ENCODE assay signal across 27 cellular contexts in genomic region chr3:190387578-190388213, GRCh38. TPM values are rescaled to one million over a fixed set of nuclear protein-coding genes. Genes with fewer than 3 reads are reported as not detected.
DNase-seq lines count a peak whose midpoint lies in the region; ATAC-seq, FAIRE-seq and TF ChIP-seq lines count a peak whose summit lies in the region.
"Had no signal": no experiment of that assay in that cellular context is flagged by ENCODE, and none has a peak within 500 bp of the region (broad histone marks: within the 10 kb centered on the region; RNA-seq: fewer than 3 reads in every experiment).

Gene CLDN16, plus strand, starts transcription at chr3:190388163. Its CDS starts 167 bp downstream, at chr3:190388330.

- H3K27ac ChIP-seq in astrocyte (ENCODE audit: low read depth, low read length): peak within 1 kb of the TSS; percentile 92
- peak within 1 kb of the TSS; percentile 68 to 88 (median 83) for H3K27ac ChIP-seq in thyroid gland
- H3K27ac ChIP-seq: 22Rv1, C4-2B, coronary artery, skin epidermis, stomach had no signal

- H3K27me3 ChIP-seq in astrocyte (ENCODE audit: insufficient read depth, low read length) (no peaks in the 10 kb centered on the region), thyroid gland (no peaks in the 10 kb centered on the region)
- H3K27me3 ChIP-seq: stomach had no signal

- TF ChIP-seq POLR2A in thyroid gland (IDR thresholded peaks at IDR 0.05): peak in 1 of 2 donors; percentile 20

- no peak within 1 kb of the TSS for H3K4me3 ChIP-seq in astrocyte (ENCODE audit: insufficient read depth, low read depth, low read length)
- no peak within 1 kb of the TSS for H3K4me3 ChIP-seq in thyroid gland (replicated peaks in 1 of 3)
- H3K4me3 ChIP-seq: coronary artery, skin epidermis, stomach had no signal

- DNase-seq in activated CD4-positive, alpha-beta T cell treated with anti-CD3 and anti-CD28 coated beads, Interleukin-2, amount 10 ng/mL, durations not matched to agents 24 days and 14 days: no peak
- no peak for DNase-seq in activated CD4-positive, alpha-beta T cell treated with anti-CD3 and anti-CD28 coated beads, Interleukin-2, amount 10 ng/mL, durations not matched to agents 7 days and 5 days
- DNase-seq in astrocyte (ENCODE audit: low read depth) (no peak), kidney glomerular epithelial cell (lab: John Stamatoyannopoulos, UW) (peak; percentile 75), thyroid gland (peak; percentile 80), glutamatergic neuron (no peak)
- DNase-seq: activated B cell treated with CpG ODN at 0.5 μM for 24 hours; islet precursor cell; Karpas-422; NCI-H1048; NCI-H524 treated with DMSO at 0.1 percent for 48 hours; SIG-M5; stimulated activated CD4-positive, alpha-beta T cell treated with anti-CD3 and anti-CD28 coated beads, Interleukin-4, amount 100 ng/mL, for 1 hour; stomach had no signal

- H3K4me1 Mint-ChIP-seq in activated CD4-positive, alpha-beta T cell treated with anti-CD3 and anti-CD28 coated beads, Interleukin-2, amount 10 ng/mL, durations not matched to agents 24 days and 14 days: no peaks in the 10 kb centered on the region
- H3K4me1 Mint-ChIP-seq in activated CD4-positive, alpha-beta T cell treated with anti-CD3 and anti-CD28 coated beads, Interleukin-2, amount 10 ng/mL, durations not matched to agents 7 days and 5 days: no peaks in the 10 kb centered on the region
- H3K4me1 Mint-ChIP-seq in astrocyte (ENCODE audit: low read depth, unreplicated experiment) (peaks cover 24% of the 10 kb centered on the region), glutamatergic neuron (ENCODE audit: low read depth, unreplicated experiment) (no peaks in the 10 kb centered on the region)
- H3K4me1 Mint-ChIP-seq: activated B cell treated with CpG ODN at 0.5 μM for 24 hours, mesothelial cell of epicardium, nephron had no signal

- CTCF ChIA-PET in activated CD4-positive, alpha-beta T cell treated with anti-CD3 and anti-CD28 coated beads, Interleukin-2, amount 10 ng/mL, durations not matched to agents 7 days and 5 days (lab: Charles Lee): no interaction called here

- peak within 1 kb of the TSS; percentile 39 for H3K9ac ChIP-seq in astrocyte (ENCODE audit: low read length)

- no peaks in the 10 kb centered on the region for H3K27me3 Mint-ChIP-seq in activated CD4-positive, alpha-beta T cell treated with anti-CD3 and anti-CD28 coated beads, Interleukin-2, amount 10 ng/mL, durations not matched to agents 24 days and 14 days
- H3K27me3 Mint-ChIP-seq in activated CD4-positive, alpha-beta T cell treated with anti-CD3 and anti-CD28 coated beads, Interleukin-2, amount 10 ng/mL, durations not matched to agents 7 days and 5 days: no peaks in the 10 kb centered on the region
- H3K27me3 Mint-ChIP-seq in astrocyte (ENCODE audit: low read depth, unreplicated experiment) (no peaks in the 10 kb centered on the region), glutamatergic neuron (ENCODE audit: unreplicated experiment) (peaks cover 1% of the 10 kb centered on the region)
- H3K27me3 Mint-ChIP-seq: activated B cell treated with CpG ODN at 0.5 μM for 24 hours had no signal

- H3K4me1 ChIP-seq in astrocyte (ENCODE audit: insufficient read depth, low read length) (peaks cover 24% of the 10 kb centered on the region), thyroid gland (peaks cover 37 to 48% of the 10 kb centered on the region in 2 donors)
- H3K4me1 ChIP-seq: stomach had no signal

- peak within 1 kb of the TSS; percentile 1 for H3K27ac Mint-ChIP-seq in activated CD4-positive, alpha-beta T cell treated with anti-CD3 and anti-CD28 coated beads, Interleukin-2, amount 10 ng/mL, durations not matched to agents 24 days and 14 days
- H3K27ac Mint-ChIP-seq in activated CD4-positive, alpha-beta T cell treated with anti-CD3 and anti-CD28 coated beads, Interleukin-2, amount 10 ng/mL, durations not matched to agents 7 days and 5 days: no peak within 1 kb of the TSS
- H3K27ac Mint-ChIP-seq in astrocyte (ENCODE audit: unreplicated experiment): peak within 1 kb of the TSS; percentile 81
- no peak within 1 kb of the TSS for H3K27ac Mint-ChIP-seq in glutamatergic neuron (ENCODE audit: unreplicated experiment)
- H3K27ac Mint-ChIP-seq: activated B cell treated with CpG ODN at 0.5 μM for 24 hours; activated naive CD4-positive, alpha-beta T cell treated with anti-CD3 and anti-CD28 coated beads, Interleukin-2, amount 50 U/mL, for 72 hours; mesothelial cell of epicardium had no signal

- 43 to 44% methylated on average over 12 of the region's 12 CpGs for WGBS in thyroid gland, 2 donors

- H2AFZ ChIP-seq in astrocyte (ENCODE audit: low read depth, low read length): no peak within 1 kb of the TSS

- no peaks in the 10 kb centered on the region for H3K79me2 ChIP-seq in astrocyte (ENCODE audit: insufficient read depth, low read length)

- no peak within 1 kb of the TSS for H3K4me3 Mint-ChIP-seq in activated CD4-positive, alpha-beta T cell treated with anti-CD3 and anti-CD28 coated beads, Interleukin-2, amount 10 ng/mL, durations not matched to agents 24 days and 14 days
- no peak within 1 kb of the TSS for H3K4me3 Mint-ChIP-seq in activated CD4-positive, alpha-beta T cell treated with anti-CD3 and anti-CD28 coated beads, Interleukin-2, amount 10 ng/mL, durations not matched to agents 7 days and 5 days
- H3K4me3 Mint-ChIP-seq in astrocyte (ENCODE audit: unreplicated experiment): no peak within 1 kb of the TSS
- no peak within 1 kb of the TSS for H3K4me3 Mint-ChIP-seq in glutamatergic neuron (ENCODE audit: unreplicated experiment)
- H3K4me3 Mint-ChIP-seq: activated B cell treated with CpG ODN at 0.5 μM for 24 hours, mesothelial cell of epicardium had no signal

- H3K36me3 ChIP-seq in astrocyte (ENCODE audit: insufficient read depth, low read length) (no peaks in the 10 kb centered on the region), thyroid gland (no peaks in the 10 kb centered on the region)
- H3K36me3 ChIP-seq: stomach had no signal

- no peaks in the 10 kb centered on the region for H3K36me3 Mint-ChIP-seq in activated CD4-positive, alpha-beta T cell treated with anti-CD3 and anti-CD28 coated beads, Interleukin-2, amount 10 ng/mL, durations not matched to agents 24 days and 14 days (ENCODE audit: low read depth)
- no peaks in the 10 kb centered on the region for H3K36me3 Mint-ChIP-seq in activated CD4-positive, alpha-beta T cell treated with anti-CD3 and anti-CD28 coated beads, Interleukin-2, amount 10 ng/mL, durations not matched to agents 7 days and 5 days (ENCODE audit: low read depth)
- H3K36me3 Mint-ChIP-seq in astrocyte (ENCODE audit: low read depth, unreplicated experiment) (no peaks in the 10 kb centered on the region), glutamatergic neuron (ENCODE audit: unreplicated experiment) (no peaks in the 10 kb centered on the region)
- H3K36me3 Mint-ChIP-seq: activated naive CD4-positive, alpha-beta T cell treated with anti-CD3 and anti-CD28 coated beads, Interleukin-2, amount 50 U/mL, for 72 hours; mesothelial cell of epicardium had no signal

- intact Hi-C loops in activated CD4-positive, alpha-beta T cell treated with anti-CD3 and anti-CD28 coated beads, Interleukin-2, amount 10 ng/mL, durations not matched to agents 24 days and 14 days (cut with micrococcal nuclease): no loop called here
- intact Hi-C loops in thyroid gland (cut with DNase I): no loop called here

- H3K9me3 Mint-ChIP-seq in activated CD4-positive, alpha-beta T cell treated with anti-CD3 and anti-CD28 coated beads, Interleukin-2, amount 10 ng/mL, durations not matched to agents 24 days and 14 days: no peaks in the 10 kb centered on the region
- no peaks in the 10 kb centered on the region for H3K9me3 Mint-ChIP-seq in activated CD4-positive, alpha-beta T cell treated with anti-CD3 and anti-CD28 coated beads, Interleukin-2, amount 10 ng/mL, durations not matched to agents 7 days and 5 days
- H3K9me3 Mint-ChIP-seq in astrocyte (ENCODE audit: unreplicated experiment) (no peaks in the 10 kb centered on the region), glutamatergic neuron (ENCODE audit: unreplicated experiment) (no peaks in the 10 kb centered on the region)
- H3K9me3 Mint-ChIP-seq: activated B cell treated with CpG ODN at 0.5 μM for 24 hours; activated naive CD4-positive, alpha-beta T cell treated with anti-CD3 and anti-CD28 coated beads, Interleukin-2, amount 50 U/mL, for 72 hours; mesothelial cell of epicardium; nephron had no signal

- FAIRE-seq in astrocyte (lab: Jason Lieb, UNC): no peak
- FAIRE-seq: GM12891, urothelium cell line had no signal

- POLR2A ChIA-PET in activated CD4-positive, alpha-beta T cell treated with anti-CD3 and anti-CD28 coated beads, Interleukin-2, amount 10 ng/mL, durations not matched to agents 7 days and 5 days (lab: Charles Lee): no interaction called here

- ATAC-seq in HG02610 (IDR thresholded peaks at IDR 0.05; ENCODE audit: unreplicated experiment) (no peak), GM18909 (IDR thresholded peaks at IDR 0.05; ENCODE audit: poor library complexity, unreplicated experiment) (no peak)
- ATAC-seq: activated naive CD4-positive, alpha-beta T cell treated with anti-CD3 and anti-CD28 coated beads, Interleukin-2, amount 50 U/mL, for 72 hours had no signal

- TF ChIP-seq CTCF in astrocyte (IDR thresholded peaks at IDR 0.05; ENCODE audit: insufficient read depth, low read depth, low read length): no peak
- TF ChIP-seq CTCF in thyroid gland (IDR thresholded peaks at IDR 0.05): no peak
- TF ChIP-seq CTCF in glutamatergic neuron (IDR thresholded peaks at IDR 0.05; ENCODE audit: partially characterized antibody, unreplicated experiment): no peak

- no peak within 1 kb of the TSS for H3K4me2 ChIP-seq in astrocyte (ENCODE audit: low read length)

- no peaks in the 10 kb centered on the region for H4K20me1 ChIP-seq in astrocyte (ENCODE audit: insufficient read depth, low read length)

- H3K9me3 ChIP-seq in astrocyte (ENCODE audit: insufficient read depth, low read depth, low read length) (no peaks in the 10 kb centered on the region), thyroid gland (no peaks in the 10 kb centered on the region)
- H3K9me3 ChIP-seq: stomach had no signal

RNA-seq across cellular contexts. Expression of gene CLDN16, which starts in this region (rescaled TPM):
- not detected in 2 replicates for total RNA-seq in activated CD4-positive, alpha-beta T cell treated with anti-CD3 and anti-CD28 coated beads, Interleukin-2, amount 10 ng/mL, durations not matched to agents 24 days and 14 days
- total RNA-seq in activated CD4-positive, alpha-beta T cell treated with anti-CD3 and anti-CD28 coated beads, Interleukin-2, amount 10 ng/mL, durations not matched to agents 7 days and 5 days: not detected
- total RNA-seq in astrocyte (0.24 and 0.50 TPM in 2 replicates), thyroid gland (1 to 10 TPM in 1 of 4 donors, under 1 TPM in 3; 0.27 to 3.3 (median 0.47) TPM), glutamatergic neuron (ENCODE audit: unreplicated experiment) (not detected)
- total RNA-seq: activated B cell treated with CpG ODN at 0.5 μM for 24 hours; activated naive CD4-positive, alpha-beta T cell treated with anti-CD3 and anti-CD28 coated beads, Interleukin-2, amount 50 U/mL, for 72 hours; posterior vena cava; T-helper 2 cell treated with Interferon-gamma antibody and Interleukin-4, amounts not matched to agents 100 ng/mL and 5 ng/mL, for 36 hours had no signal

Comparison
In these comparisons a context has a peak if more than half of its experiments do, and no peak if none do; other contexts are left out.
1. H3K27ac Mint-ChIP-seq: peak in activated CD4-positive, alpha-beta T cell treated with anti-CD3 and anti-CD28 coated beads, Interleukin-2, amount 10 ng/mL, durations not matched to agents 24 days and 14 days (single experiment) and astrocyte (single experiment); none in activated CD4-positive, alpha-beta T cell treated with anti-CD3 and anti-CD28 coated beads, Interleukin-2, amount 10 ng/mL, durations not matched to agents 7 days and 5 days (single experiment) and glutamatergic neuron (single experiment).
2. DNase-seq: peak in kidney glomerular epithelial cell (single experiment) and thyroid gland (2 of 2); none in activated CD4-positive, alpha-beta T cell treated with anti-CD3 and anti-CD28 coated beads, Interleukin-2, amount 10 ng/mL, durations not matched to agents 24 days and 14 days (single experiment), activated CD4-positive, alpha-beta T cell treated with anti-CD3 and anti-CD28 coated beads, Interleukin-2, amount 10 ng/mL, durations not matched to agents 7 days and 5 days (single experiment), astrocyte (single experiment) and glutamatergic neuron (single experiment).